33 cellular contexts compared by ENCODE assay signal in genomic region chr9:114407889-114408288, GRCh38.
"Had no signal": no experiment of that assay in that cellular context is flagged by ENCODE, and none has a peak within 500 bp of the region (broad histone marks: within the 10 kb centered on the region; RNA-seq: fewer than 3 reads in every experiment).

No MANE protein-coding gene starts in this region.

- H3K27ac Mint-ChIP-seq: activated B cell treated with CpG ODN at 0.5 μM for 24 hours; activated CD8-positive, alpha-beta T cell treated with anti-CD3 and anti-CD28 coated beads for 36 hours; activated naive CD4-positive, alpha-beta T cell treated with anti-CD3 and anti-CD28 coated beads, Interleukin-2, amount 10 ng/mL, durations not matched to agents 7 days and 5 days; activated naive CD8-positive, alpha-beta T cell treated with anti-CD3 and anti-CD28 coated beads, Interleukin-2, amount 10 ng/mL, durations not matched to agents 7 days and 5 days; T-helper 17 cell; T-helper 2 cell treated with Interferon-gamma antibody and Interleukin-4, amounts not matched to agents 5 μg/mL and 100 μg/mL, for 36 hours had no signal

- H3K36me3 Mint-ChIP-seq: activated naive CD4-positive, alpha-beta T cell treated with anti-CD3 and anti-CD28 coated beads, Interleukin-2, amount 10 ng/mL, durations not matched to agents 7 days and 5 days; activated naive CD4-positive, alpha-beta T cell treated with anti-CD3 and anti-CD28 coated beads, Interleukin-2, amount 50 U/mL, for 72 hours; activated naive CD8-positive, alpha-beta T cell treated with anti-CD3 and anti-CD28 coated beads, Interleukin-2, amount 10 ng/mL, durations not matched to agents 7 days and 5 days; brain had no signal

- H3K27me3 ChIP-seq: ascending aorta, breast epithelium, esophagus muscularis mucosa, foreskin keratinocyte, gastrocnemius medialis had no signal

- H3K9me3 ChIP-seq: ascending aorta, breast epithelium, esophagus muscularis mucosa, gastrocnemius medialis, heart right ventricle had no signal

- FAIRE-seq: colon had no signal

- DNase-seq: activated B cell treated with CpG ODN at 0.5 μM for 24 hours; activated CD4-positive, alpha-beta T cell treated with anti-CD3 and anti-CD28 coated beads for 48 hours; activated CD4-positive, alpha-beta T cell treated with anti-CD3 and anti-CD28 coated beads, Interleukin-2, amount 50 U/mL, for 1 hour; activated CD4-positive, alpha-beta T cell treated with anti-CD3 and anti-CD28 coated beads, Interleukin-2, amount 50 U/mL, for 48 hours; activated CD8-positive, alpha-beta memory T cell treated with anti-CD3 and anti-CD28 coated beads for 24 hours; activated CD8-positive, alpha-beta T cell treated with anti-CD3 and anti-CD28 coated beads for 36 hours; activated gamma-delta T cell; activated naive CD4-positive, alpha-beta T cell; activated naive CD4-positive, alpha-beta T cell treated with anti-CD3 and anti-CD28 coated beads, Interleukin-2, amount 10 ng/mL, durations not matched to agents 7 days and 5 days; activated naive CD8-positive, alpha-beta T cell treated with anti-CD3 and anti-CD28 coated beads, Interleukin-2, amount 10 ng/mL, durations not matched to agents 7 days and 5 days; activated T-cell treated with anti-CD3 and anti-CD28 coated beads, Interleukin-2, amount 50 U/mL, for 4 hours; cortex of kidney; dermis blood vessel endothelial cell; effector CD4-positive, alpha-beta T cell; effector memory CD8-positive, alpha-beta T cell; erythroblast; foreskin keratinocyte; gastrocnemius medialis; glutamatergic neuron; heart right ventricle; T-helper 1 cell; T-helper 17 cell; T1000; WERI-Rb-1 had no signal

- H3K4me3 Mint-ChIP-seq: activated B cell treated with CpG ODN at 0.5 μM for 24 hours; activated CD8-positive, alpha-beta T cell treated with anti-CD3 and anti-CD28 coated beads for 36 hours; activated naive CD4-positive, alpha-beta T cell treated with anti-CD3 and anti-CD28 coated beads, Interleukin-2, amount 10 ng/mL, durations not matched to agents 7 days and 5 days; activated naive CD8-positive, alpha-beta T cell treated with anti-CD3 and anti-CD28 coated beads, Interleukin-2, amount 10 ng/mL, durations not matched to agents 7 days and 5 days; activated T-cell treated with anti-CD3 and anti-CD28 coated beads, Interleukin-2, amount 50 U/mL, for 4 hours; brain; central memory CD8-positive, alpha-beta T cell; effector memory CD8-positive, alpha-beta T cell; T-helper 17 cell; T-helper 2 cell treated with Interferon-gamma antibody and Interleukin-4, amounts not matched to agents 5 μg/mL and 100 μg/mL, for 36 hours had no signal

- H3K36me3 ChIP-seq: ascending aorta, breast epithelium, gastrocnemius medialis, heart right ventricle, WERI-Rb-1 had no signal

- H3K9me3 Mint-ChIP-seq: activated B cell treated with CpG ODN at 0.5 μM for 24 hours; activated CD8-positive, alpha-beta T cell treated with anti-CD3 and anti-CD28 coated beads for 36 hours; activated naive CD4-positive, alpha-beta T cell treated with anti-CD3 and anti-CD28 coated beads, Interleukin-2, amount 10 ng/mL, durations not matched to agents 7 days and 5 days; activated naive CD4-positive, alpha-beta T cell treated with anti-CD3 and anti-CD28 coated beads, Interleukin-2, amount 50 U/mL, for 72 hours; activated naive CD8-positive, alpha-beta T cell treated with anti-CD3 and anti-CD28 coated beads, Interleukin-2, amount 10 ng/mL, durations not matched to agents 7 days and 5 days; activated T-cell treated with anti-CD3 and anti-CD28 coated beads, Interleukin-2, amount 50 U/mL, for 4 hours; brain; central memory CD8-positive, alpha-beta T cell; effector memory CD8-positive, alpha-beta T cell; T-helper 2 cell treated with Interferon-gamma antibody and Interleukin-4, amounts not matched to agents 5 μg/mL and 100 μg/mL, for 36 hours had no signal

- H3K4me3 ChIP-seq: ascending aorta, breast epithelium, esophagus muscularis mucosa, gastrocnemius medialis, heart right ventricle had no signal

- H3K27me3 Mint-ChIP-seq: activated B cell treated with CpG ODN at 0.5 μM for 24 hours; activated CD8-positive, alpha-beta T cell treated with anti-CD3 and anti-CD28 coated beads for 36 hours; activated naive CD8-positive, alpha-beta T cell treated with anti-CD3 and anti-CD28 coated beads, Interleukin-2, amount 10 ng/mL, durations not matched to agents 7 days and 5 days; brain; central memory CD8-positive, alpha-beta T cell; effector memory CD8-positive, alpha-beta T cell had no signal

- H3K27ac ChIP-seq: ascending aorta, breast epithelium, esophagus muscularis mucosa, foreskin keratinocyte, gastrocnemius medialis, heart right ventricle, WERI-Rb-1 had no signal

- H3K4me1 ChIP-seq: ascending aorta, breast epithelium, gastrocnemius medialis had no signal

- ATAC-seq: activated CD4-positive, CD25-positive, alpha-beta regulatory T cell treated with anti-CD3 and anti-CD28 coated beads, Interleukin-2, amount 50 U/mL, for 24 hours; activated CD8-positive, alpha-beta T cell treated with anti-CD3 and anti-CD28 coated beads for 36 hours; activated naive CD4-positive, alpha-beta T cell treated with anti-CD3 and anti-CD28 coated beads, Interleukin-2, amount 50 U/mL, for 72 hours; activated T-cell treated with anti-CD3 and anti-CD28 coated beads, Interleukin-2, amount 50 U/mL, for 4 hours; effector memory CD8-positive, alpha-beta T cell; foreskin keratinocyte; gastrocnemius medialis; heart right ventricle; T-helper 17 cell had no signal
